Comparison of ENCODE assay signal across 21 cellular contexts in genomic region chr22:19527321-19527721, GRCh38. TPM values are rescaled to one million over a fixed set of nuclear protein-coding genes. Genes with fewer than 3 reads are reported as not detected.
A peak's percentile ranks its signal among the peaks of the same experiment; 100 is the strongest.
DNase-seq lines count a peak whose midpoint lies in the region; ATAC-seq and TF ChIP-seq lines count a peak whose summit lies in the region.
"Had no signal": no experiment of that assay in that cellular context is flagged by ENCODE, and none has a peak within 500 bp of the region (broad histone marks: within the 10 kb centered on the region; RNA-seq: fewer than 3 reads in every experiment).

No MANE protein-coding gene starts in this region.

- no peak overlapping the region for H3K4me3 ChIP-seq in heart right ventricle
- no peak overlapping the region for H3K4me3 ChIP-seq in upper lobe of right lung
- H3K4me3 ChIP-seq in brain microvascular endothelial cell (ENCODE audit: low read depth, low read length), result no peak overlapping the region
- no peak overlapping the region for H3K4me3 ChIP-seq in tibial nerve
- H3K4me3 ChIP-seq: adrenal gland, coronary artery had no signal

- H3K27me3 ChIP-seq in heart right ventricle (peaks cover 13 to 41% (median 30%) of the 10 kb centered on the region in 7 donors), upper lobe of right lung (peaks cover 53% of the 10 kb centered on the region), brain microvascular endothelial cell (replicated peaks) (peaks cover 8% of the 10 kb centered on the region), tibial nerve (peaks cover 0 to 48% of the 10 kb centered on the region in 2 donors)

- in situ Hi-C loops in brain microvascular endothelial cell (cut with HindIII; ENCODE audit: low pct_ligation_motif_present, low sequenced_read_pairs), result no loop called here

- intact Hi-C loops in heart right ventricle (cut with DNase I), result loop anchor here in 5 of 10 donors (5.0 to 10.0 kb wide), 4 partner anchors 40 to 97 kb away; no protein-coding TSS in a partner anchor
- intact Hi-C loops in Right ventricle myocardium inferior (cut with DNase I), result no loop called here
- intact Hi-C loops in upper lobe of right lung (cut with DNase I), result loop anchor here (10.0 kb wide), 1 partner anchor 87 kb away; no protein-coding TSS in a partner anchor

- no peaks in the 10 kb centered on the region for H3K36me3 ChIP-seq in heart right ventricle
- H3K36me3 ChIP-seq in upper lobe of right lung, result no peaks in the 10 kb centered on the region
- H3K36me3 ChIP-seq in brain microvascular endothelial cell (replicated peaks), result no peaks in the 10 kb centered on the region
- no peaks in the 10 kb centered on the region for H3K36me3 ChIP-seq in tibial nerve
- H3K36me3 ChIP-seq: adrenal gland had no signal

- no peaks in the 10 kb centered on the region for H3K9me3 Mint-ChIP-seq in chondrocyte (ENCODE audit: low read depth)
- H3K9me3 Mint-ChIP-seq: activated CD4-positive, alpha-beta memory T cell treated with anti-CD3 and anti-CD28 coated beads, Interleukin-2, amount 10 ng/mL, durations not matched to agents 7 days and 5 days; WTC11 had no signal

- no peak overlapping the region for H3K27ac Mint-ChIP-seq in chondrocyte (ENCODE audit: unreplicated experiment)
- H3K27ac Mint-ChIP-seq: activated CD4-positive, alpha-beta memory T cell treated with anti-CD3 and anti-CD28 coated beads, Interleukin-2, amount 10 ng/mL, durations not matched to agents 7 days and 5 days; WTC11 had no signal

- H3K27ac ChIP-seq in heart right ventricle (peak overlapping the region in 8 of 10 donors; percentile 16 to 96 (median 63)), upper lobe of right lung (peak overlapping the region; percentile 26), brain microvascular endothelial cell (no peak overlapping the region), tibial nerve (no peak overlapping the region)
- H3K27ac ChIP-seq: adrenal gland, coronary artery had no signal

- peaks cover 15 to 57% (median 29%) of the 10 kb centered on the region in 9 donors for H3K4me1 ChIP-seq in heart right ventricle
- H3K4me1 ChIP-seq in upper lobe of right lung, result peaks cover 5% of the 10 kb centered on the region
- H3K4me1 ChIP-seq in tibial nerve, result peaks cover 0 to 22% (median 0%) of the 10 kb centered on the region in 4 donors
- H3K4me1 ChIP-seq: adrenal gland had no signal

- DNase-seq in heart right ventricle (peak in 1 of 2 donors; percentile 10), Right ventricle myocardium inferior (ENCODE audit: missing footprints) (no peak), chondrocyte (ENCODE audit: low spot score) (peak; percentile 71), mesenteric fat pad (ENCODE audit: low spot score) (peak; percentile 84), upper lobe of right lung (no peak), brain microvascular endothelial cell (no peak), tibial nerve (ENCODE audit: low spot score in 2 of 2) (no peak)
- DNase-seq: activated CD4-positive, alpha-beta memory T cell treated with anti-CD3 and anti-CD28 coated beads, Interleukin-2, amount 10 ng/mL, durations not matched to agents 7 days and 5 days; COR-L47; Kasumi-1; NCI-H1092; NCI-H2029 treated with DMSO at 0.1 percent for 48 hours; NCI-H345; SK-N-SH; stimulated activated CD8-positive, alpha-beta memory T cell treated with anti-CD3 and anti-CD28 coated beads, Interleukin-4, amount 100 ng/mL, for 48 hours had no signal

- H3K27me3 Mint-ChIP-seq in chondrocyte (ENCODE audit: low read depth), result peaks cover 26% of the 10 kb centered on the region

- no peaks in the 10 kb centered on the region for H3K36me3 Mint-ChIP-seq in chondrocyte (ENCODE audit: low read depth)
- H3K36me3 Mint-ChIP-seq: WTC11 had no signal

- no peak for TF ChIP-seq POLR2A in tibial nerve (IDR thresholded peaks at IDR 0.05)

- TF ChIP-seq CTCF in heart right ventricle (IDR thresholded peaks at IDR 0.05) (no peak), chondrocyte (IDR thresholded peaks at IDR 0.05) (no peak), upper lobe of right lung (IDR thresholded peaks at IDR 0.05) (no peak), brain microvascular endothelial cell (IDR thresholded peaks at IDR 0.05; ENCODE audit: low read depth, low read length, missing control alignments) (no peak), tibial nerve (IDR thresholded peaks at IDR 0.05) (no peak)

- 57 to 67% methylated on average over 5 of the region's 5 CpGs for WGBS in heart right ventricle, 2 donors
- WGBS in tibial nerve, 2 donors, result 73 to 79% methylated on average over 5 of the region's 5 CpGs

- no peak overlapping the region for H3K4me3 Mint-ChIP-seq in chondrocyte (ENCODE audit: unreplicated experiment)
- H3K4me3 Mint-ChIP-seq: activated CD4-positive, alpha-beta memory T cell treated with anti-CD3 and anti-CD28 coated beads, Interleukin-2, amount 10 ng/mL, durations not matched to agents 7 days and 5 days; WTC11 had no signal

- ATAC-seq in heart right ventricle, result no peak
- no peak for ATAC-seq in Right ventricle myocardium inferior
- ATAC-seq in upper lobe of right lung, result no peak
- no peak for ATAC-seq in HG03095 (IDR thresholded peaks at IDR 0.05; ENCODE audit: unreplicated experiment)
- ATAC-seq: Panc1, WTC11 had no signal

- H3K9me3 ChIP-seq in heart right ventricle, result no peaks in the 10 kb centered on the region
- H3K9me3 ChIP-seq in upper lobe of right lung, result no peaks in the 10 kb centered on the region
- H3K9me3 ChIP-seq in tibial nerve, result no peaks in the 10 kb centered on the region
- H3K9me3 ChIP-seq: adrenal gland, SK-N-SH had no signal

- TF ChIP-seq EP300 in tibial nerve (IDR thresholded peaks at IDR 0.05), result no peak

- peaks cover 13% of the 10 kb centered on the region for H3K4me1 Mint-ChIP-seq in chondrocyte (ENCODE audit: low read depth)

RNA-seq across cellular contexts. Expression of gene CLDN5, which starts 3.1 kb away (rescaled TPM):
- 10 to 100 TPM; 19.8 to 72.7 (median 35.6) TPM for total RNA-seq in heart right ventricle
- 100 to 1,000 TPM in 1 of 2 donors, 10 to 100 TPM in 1; 77.3 to 102 TPM for polyA plus RNA-seq in heart right ventricle
- 29.9 TPM for total RNA-seq in Right ventricle myocardium inferior
- total RNA-seq in chondrocyte, result not detected in 3 replicates
- total RNA-seq in mesenteric fat pad, result 151 TPM
- 274 TPM for total RNA-seq in upper lobe of right lung
- total RNA-seq in tibial nerve, result 100 to 1,000 TPM; 102 to 226 (median 170) TPM
- polyA plus RNA-seq: fibroblast of lung, SK-N-SH had no signal

RNA-seq across cellular contexts. Expression of gene CDC45, which starts 47.6 kb away (rescaled TPM):
- total RNA-seq in heart right ventricle, result 1 to 10 TPM in 2 of 10 donors, under 1 TPM in 4, not detected in 4; 0.21 to 3.4 (median 0.69) TPM
- polyA plus RNA-seq in heart right ventricle, result under 1 TPM; 0.15 to 0.54 TPM
- 0.76 TPM for total RNA-seq in Right ventricle myocardium inferior
- total RNA-seq in chondrocyte, result 2.2 to 13.3 TPM (median 2.9 TPM) in 3 replicates
- not detected for total RNA-seq in mesenteric fat pad
- total RNA-seq in upper lobe of right lung, result 0.58 TPM
- under 1 TPM in 1 of 4 donors, not detected in 3; 0.98 TPM for total RNA-seq in tibial nerve

RNA-seq across cellular contexts. Expression of gene UFD1, which starts 48.3 kb away (rescaled TPM):
- total RNA-seq in heart right ventricle, result 10 to 100 TPM; 31.5 to 63.8 (median 43.3) TPM
- 10 to 100 TPM; 55.3 to 79.4 TPM for polyA plus RNA-seq in heart right ventricle
- total RNA-seq in Right ventricle myocardium inferior, result 45.8 TPM
- 75.8 to 81.2 TPM (median 76.2 TPM) in 3 replicates for total RNA-seq in chondrocyte
- 55.4 TPM for total RNA-seq in mesenteric fat pad
- 43.1 TPM for total RNA-seq in upper lobe of right lung
- total RNA-seq in tibial nerve, result 10 to 100 TPM; 26.9 to 38.1 (median 30.1) TPM

Comparison
In these comparisons a context has a peak if more than half of its experiments do, and no peak if none do; other contexts are left out.
1. DNase-seq: peak in chondrocyte (single experiment) and mesenteric fat pad (single experiment); none in Right ventricle myocardium inferior (single experiment), upper lobe of right lung (single experiment), brain microvascular endothelial cell (single experiment) and tibial nerve (0 of 2).
2. H3K27ac ChIP-seq: peak in heart right ventricle (8 of 10) and upper lobe of right lung (single experiment); none in brain microvascular endothelial cell (single experiment) and tibial nerve (0 of 4).
3. RNA of gene CLDN5, which starts 3.1 kb away (total RNA-seq): 274 TPM in upper lobe of right lung (single experiment), 102 to 226 TPM in tibial nerve, 151 TPM in mesenteric fat pad (single experiment), 19.8 to 72.7 TPM in heart right ventricle and 29.9 TPM in Right ventricle myocardium inferior (single experiment); not detected in chondrocyte; every median in the first group is over 10 times any median in the second.